ENCODE assay signal across 8 cellular contexts in the genomic region with DNA sequence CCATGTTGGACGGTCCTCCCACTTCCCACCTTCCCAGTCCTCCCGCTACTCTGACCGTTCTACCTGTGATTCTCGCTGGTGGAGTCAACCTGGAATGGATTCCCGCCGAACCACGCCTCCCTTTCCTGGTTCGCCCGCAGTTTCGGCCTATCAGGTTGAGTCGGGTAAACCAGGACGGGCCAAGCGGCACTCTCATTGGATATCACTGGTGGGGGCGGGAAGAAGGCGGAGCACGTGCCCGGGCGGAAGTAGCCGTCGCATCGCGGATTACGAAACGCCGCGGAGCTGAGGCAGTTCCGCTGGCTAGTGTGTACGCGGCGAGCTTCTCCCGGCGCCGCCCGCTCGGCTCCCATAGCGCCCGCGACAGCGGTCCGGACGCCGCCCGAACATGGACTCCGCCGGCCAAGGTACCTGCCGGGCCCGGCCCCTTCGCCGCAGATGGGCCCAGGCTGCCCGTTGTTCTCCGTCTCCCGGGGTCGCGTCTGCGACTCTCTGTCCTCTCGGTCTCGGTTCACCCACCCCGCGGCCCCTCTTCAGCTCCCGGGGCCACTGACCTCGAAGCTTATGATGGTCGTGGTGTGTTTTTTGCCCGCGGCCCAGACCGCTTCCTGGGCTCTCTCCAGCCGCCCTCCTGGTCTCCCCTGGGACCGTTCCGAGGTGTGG. TPM values are rescaled to one million over a fixed set of nuclear protein-coding genes. Genes with fewer than 3 reads are reported as not detected.
DNase-seq lines count a peak whose midpoint lies in the region; ATAC-seq and TF ChIP-seq lines count a peak whose summit lies in the region.

A gene (plus strand): TSS at position 293 of the 663 bp plus-strand sequence. CDS start 96 bp downstream, at position 389.

- POLR2A ChIA-PET in activated CD4-positive, alpha-beta T cell treated with anti-CD3 and anti-CD28 coated beads for 36 hours (lab: Charles Lee) = interaction anchor here (0.6 to 1.2 kb wide), 6 partner anchors 9 to 327 kb away, joined by 3 to 5 read pairs (median 4); a partner anchor contains a TSS

- intact Hi-C loops in activated CD4-positive, alpha-beta T cell treated with anti-CD3 and anti-CD28 coated beads for 36 hours (cut with DNase I, micrococcal nuclease) = loop anchor here (1.0 to 10.0 kb wide), 22 partner anchors 8 to 650 kb away; a partner anchor contains a TSS

- H3K27me3 Mint-ChIP-seq in activated CD4-positive, alpha-beta T cell treated with anti-CD3 and anti-CD28 coated beads for 36 hours = no peaks in the 10 kb centered on the region

- peaks cover 36% of the 10 kb centered on the region for H3K36me3 Mint-ChIP-seq in activated CD4-positive, alpha-beta T cell treated with anti-CD3 and anti-CD28 coated beads for 36 hours (ENCODE audit: low read depth)

- no peaks in the 10 kb centered on the region for H3K9me3 Mint-ChIP-seq in activated CD4-positive, alpha-beta T cell treated with anti-CD3 and anti-CD28 coated beads for 36 hours (ENCODE audit: low read depth)

- peak within 1 kb of the TSS; percentile 92 for H3K27ac Mint-ChIP-seq in activated CD4-positive, alpha-beta T cell treated with anti-CD3 and anti-CD28 coated beads for 36 hours

- H3K36me3 ChIP-seq in kidney epithelial cell (ENCODE audit: control insufficient read depth, insufficient read depth, low read length) = peaks cover 2% of the 10 kb centered on the region

- H3K27me3 ChIP-seq in kidney epithelial cell (ENCODE audit: control insufficient read depth, insufficient read depth, low read length) = no peaks in the 10 kb centered on the region

- TF ChIP-seq POLR2A in GM19193 (IDR thresholded peaks at IDR 0.05; ENCODE audit: extremely low read depth, insufficient read depth, insufficient read length) = peak; percentile 93

- peak; percentile 63 for ATAC-seq in HG03439 (IDR thresholded peaks at IDR 0.05; ENCODE audit: unreplicated experiment)
- peak; percentile 86 for ATAC-seq in activated CD4-positive, alpha-beta T cell treated with anti-CD3 and anti-CD28 coated beads for 36 hours

- H3K4me3 Mint-ChIP-seq in activated CD4-positive, alpha-beta T cell treated with anti-CD3 and anti-CD28 coated beads for 36 hours = peak within 1 kb of the TSS; percentile 79

- H3K4me1 Mint-ChIP-seq in activated CD4-positive, alpha-beta T cell treated with anti-CD3 and anti-CD28 coated beads for 36 hours = peaks cover 24% of the 10 kb centered on the region

- DNase-seq in AML-193 (lab: John Stamatoyannopoulos, UW) (peak; percentile 91 to 95), NCI-H524 (lab: John Stamatoyannopoulos, UW) (peak; percentile 99), choroid plexus epithelial cell (ENCODE audit: low read depth) (peak; percentile 99), kidney epithelial cell (ENCODE audit: low read depth) (peak; percentile 96)
- peak; percentile 99 for DNase-seq in activated CD4-positive, alpha-beta T cell treated with anti-CD3 and anti-CD28 coated beads for 36 hours
- peak; percentile 97 for DNase-seq in stimulated activated CD4-positive, alpha-beta T cell treated with anti-CD3 and anti-CD28 coated beads, Interleukin-15, amount 100 ng/mL, for 48 hours (ENCODE audit: low read depth in 2 of 2)

- CTCF ChIA-PET in activated CD4-positive, alpha-beta T cell treated with anti-CD3 and anti-CD28 coated beads for 36 hours (lab: Charles Lee) = interaction anchor here (0.6 to 3.2 kb wide), 21 partner anchors 9 to 328 kb away, joined by 3 to 15 read pairs (median 3); a partner anchor contains a TSS

- H3K4me3 ChIP-seq in choroid plexus epithelial cell (ENCODE audit: low read depth, low read length) (peak within 1 kb of the TSS; percentile 95), kidney epithelial cell (ENCODE audit: low read depth, low read length) (peak within 1 kb of the TSS; percentile 85)

- TF ChIP-seq CTCF in choroid plexus epithelial cell (conservative IDR thresholded peaks at IDR 0.05; ENCODE audit: low read depth, low read length) = no peak
- no peak for TF ChIP-seq CTCF in kidney epithelial cell (IDR thresholded peaks at IDR 0.05; ENCODE audit: insufficient read depth, low read length, poor library complexity, severe bottlenecking)

RNA-seq across cellular contexts. Expression of the gene that starts here (rescaled TPM):
- 10 to 100 TPM; 54.0 to 56.3 TPM for total RNA-seq in activated CD4-positive, alpha-beta T cell treated with anti-CD3 and anti-CD28 coated beads for 36 hours
- 166 and 177 TPM in 2 replicates for total RNA-seq in kidney epithelial cell

Comparison
In these comparisons a context has a peak if more than half of its experiments do, and no peak if none do; other contexts are left out.
1. Peak in every context shown above with its lines: DNase-seq, ATAC-seq and H3K4me3 ChIP-seq.